Comparison of ENCODE assay signal across 8 cellular contexts in the genomic region with DNA sequence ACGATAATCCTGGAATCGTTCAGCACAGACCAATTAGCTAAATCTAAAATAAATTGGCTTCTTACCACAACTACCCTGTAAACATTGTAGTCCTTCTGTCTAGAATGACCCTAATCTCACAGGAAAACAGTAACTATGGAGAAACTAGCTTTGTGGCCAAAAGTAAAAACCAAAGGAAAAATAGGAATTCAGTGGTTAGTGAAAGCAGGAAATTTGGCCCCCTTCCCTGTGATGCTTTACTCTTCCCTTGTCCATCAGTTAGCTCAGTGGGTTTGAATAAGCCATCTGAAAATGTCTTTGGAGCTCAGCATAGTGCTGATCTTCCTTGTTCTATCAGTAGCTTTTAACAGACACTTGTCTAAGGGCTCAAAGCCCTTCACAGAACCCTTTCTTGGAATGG. TPM values are rescaled to one million over a fixed set of nuclear protein-coding genes. Genes with fewer than 3 reads are reported as not detected.
A peak's percentile ranks its signal among the peaks of the same experiment; 100 is the strongest.
DNase-seq lines count a peak whose midpoint lies in the region; ATAC-seq and TF ChIP-seq lines count a peak whose summit lies in the region.

No MANE protein-coding gene starts in this region.

- peak overlapping the region in 1 of 3 experiments; percentile 35; a peak in 1 of 7 replicates for H3K27ac Mint-ChIP-seq in H9

- no peaks in the 10 kb centered on the region for H3K27me3 Mint-ChIP-seq in H9 (ENCODE audit: low read depth)

- H3K9me3 ChIP-seq in A673 (ENCODE audit: low read depth, low read length, poor library complexity, severe bottlenecking) (no peaks in the 10 kb centered on the region), H9 (ENCODE audit: control insufficient read depth, low read depth, low read length) (no peaks in the 10 kb centered on the region), mesenchymal stem cell (ENCODE audit: control insufficient read depth, low read length) (no peaks in the 10 kb centered on the region)

- POLR2A ChIA-PET in A673 (lab: Charles Lee; ENCODE audit: low non-redundant PET), result interaction anchor here (0.7 kb wide), 1 partner anchor 467 kb away, joined by 3 read pairs; no protein-coding TSS in a partner anchor

- H3K4me3 Mint-ChIP-seq in H9, result peak overlapping the region; percentile 89 to 94

- H2BK15ac ChIP-seq in H9 (ENCODE audit: low read depth, low read length) (no peak overlapping the region), mesenchymal stem cell (ENCODE audit: low read depth, poor library complexity, severe bottlenecking) (no peak overlapping the region)

- peaks cover 8 to 25% (median 18%) of the 10 kb centered on the region in 3 experiments for H3K36me3 Mint-ChIP-seq in H9 (ENCODE audit: insufficient read depth in 1 of 3, low read depth in 3 of 3)

- H3K9ac ChIP-seq in H9 (ENCODE audit: extremely low read depth, insufficient read length, low read length) (no peak overlapping the region), mesenchymal stem cell (ENCODE audit: low read length) (peak overlapping the region; percentile 96)

- H3K79me2 ChIP-seq in H9 (ENCODE audit: insufficient read depth, low read length), result peaks cover 9% of the 10 kb centered on the region; the same call in 1 of the 2 replicates

- H3K27ac ChIP-seq in A673 (ENCODE audit: low read depth, low read length, poor library complexity, severe bottlenecking) (no peak overlapping the region), H9 (ENCODE audit: insufficient read length, low read depth, low read length) (no peak overlapping the region), mesenchymal stem cell (ENCODE audit: low read length, poor library complexity, severe bottlenecking) (no peak overlapping the region), foreskin keratinocyte (no peak overlapping the region)

- DNase-seq in A673 (ENCODE audit: low spot score) (no peak), H9 (no peak), astrocyte of the hippocampus (ENCODE audit: low read depth, low spot score) (peak; percentile 61), mesenchymal stem cell (peak; percentile 40), NCI-H2081 treated with DMSO at 0.1 percent for 48 hours (lab: John Stamatoyannopoulos, UW) (no peak), NCI-H1092 treated with DMSO at 0.1 percent for 48 hours (lab: John Stamatoyannopoulos, UW) (no peak), foreskin keratinocyte (no peak)
- DNase-seq in stimulated activated CD4-positive, alpha-beta T cell treated with anti-CD3 and anti-CD28 coated beads, Interleukin-4, amount 100 ng/mL, for 4 hours, result no peak

- no peak overlapping the region for H4K8ac ChIP-seq in H9 (replicated peaks; ENCODE audit: insufficient read length, low read depth, low read length)
- H4K8ac ChIP-seq in mesenchymal stem cell (ENCODE audit: low read length), result no peak overlapping the region

- H3K4me3 ChIP-seq in A673 (ENCODE audit: low read depth, low read length, poor library complexity, severe bottlenecking) (peak overlapping the region; percentile 97), mesenchymal stem cell (ENCODE audit: insufficient read depth in 1 of 2, low read depth in 1 of 2, low read length in 2 of 2) (peak overlapping the region in 1 of 2 experiments; percentile 92)

- H3K79me1 ChIP-seq in H9 (ENCODE audit: insufficient read depth, low read depth, low read length, poor library complexity, severe bottlenecking) (no peaks in the 10 kb centered on the region), mesenchymal stem cell (replicated peaks; ENCODE audit: low read length, poor library complexity, severe bottlenecking) (peaks cover 3% of the 10 kb centered on the region)

- CTCF ChIA-PET in A673 (lab: Charles Lee), result no interaction called here

- no peak overlapping the region for H2BK5ac ChIP-seq in H9 (ENCODE audit: insufficient read length, low read length)
- no peak overlapping the region for H2BK5ac ChIP-seq in mesenchymal stem cell (ENCODE audit: low read depth, low read length, poor library complexity, severe bottlenecking)

- H3K36me3 ChIP-seq in A673 (ENCODE audit: insufficient read depth, low read length, poor library complexity, severe bottlenecking), result peaks cover 9% of the 10 kb centered on the region
- H3K36me3 ChIP-seq in mesenchymal stem cell (ENCODE audit: control insufficient read depth in 1 of 2, insufficient read depth in 2 of 2, low read depth in 1 of 2, low read length in 2 of 2), result peaks cover 7 to 28% of the 10 kb centered on the region in 2 experiments

- H3K14ac ChIP-seq in H9 (ENCODE audit: insufficient read depth, low read length), result no peak overlapping the region
- no peak overlapping the region for H3K14ac ChIP-seq in mesenchymal stem cell (ENCODE audit: low read length in 2 of 2)

- WGBS in H9 (ENCODE audit: extremely low coverage, insufficient read length, low lambda C conversion rate), result no CpG with 5 or more reads among the region's 2 CpGs
- WGBS in mesenchymal stem cell, result 72% methylated on average over 2 of the region's 2 CpGs

- no peak overlapping the region for H3T11ph ChIP-seq in H9 (ENCODE audit: low read length)

- H2BK12ac ChIP-seq in H9 (ENCODE audit: insufficient read length, low read depth, low read length) (no peak overlapping the region), mesenchymal stem cell (ENCODE audit: low read length in 2 of 2) (no peak overlapping the region)

- intact Hi-C loops in A673 (cut with micrococcal nuclease; ENCODE audit: unreplicated experiment), result no loop called here

- ATAC-seq in foreskin keratinocyte, result no peak

- H3K9me3 Mint-ChIP-seq in H9, result peaks cover 2 to 3% of the 10 kb centered on the region in 2 experiments; a peak in 4 of 5 replicates

- H3K4me1 ChIP-seq in A673 (ENCODE audit: insufficient read depth, low read length, poor library complexity, severe bottlenecking), result peaks cover 4% of the 10 kb centered on the region
- no peaks in the 10 kb centered on the region for H3K4me1 ChIP-seq in H9 (ENCODE audit: insufficient read depth, low read length)
- peaks cover 3% of the 10 kb centered on the region for H3K4me1 ChIP-seq in mesenchymal stem cell (ENCODE audit: control insufficient read depth, insufficient read depth, low read depth, low read length)
- peaks cover 4% of the 10 kb centered on the region for H3K4me1 ChIP-seq in foreskin keratinocyte

- no peak overlapping the region for H2AK5ac ChIP-seq in H9 (ENCODE audit: insufficient read length, low read length)
- H2AK5ac ChIP-seq in mesenchymal stem cell (ENCODE audit: low read length, severe bottlenecking), result no peak overlapping the region

- no peak overlapping the region for H3K23ac ChIP-seq in H9 (ENCODE audit: insufficient read length, low read depth, low read length)
- no peak overlapping the region for H3K23ac ChIP-seq in mesenchymal stem cell (ENCODE audit: low read length in 2 of 2)

- H3K4ac ChIP-seq in H9 (ENCODE audit: low read depth, low read length), result no peak overlapping the region
- no peak overlapping the region for H3K4ac ChIP-seq in mesenchymal stem cell (ENCODE audit: low read depth in 1 of 2, low read length in 2 of 2)

- H4K91ac ChIP-seq in H9 (ENCODE audit: insufficient read length, low read depth, low read length) (no peak overlapping the region), mesenchymal stem cell (ENCODE audit: low read length) (no peak overlapping the region)

- H2BK120ac ChIP-seq in H9 (ENCODE audit: low read depth, low read length, poor library complexity, severe bottlenecking) (no peak overlapping the region), mesenchymal stem cell (ENCODE audit: low read depth, low read length) (no peak overlapping the region)

- H3K4me1 Mint-ChIP-seq in H9, result peaks cover 16 to 19% of the 10 kb centered on the region in 2 experiments

- no peak for TF ChIP-seq CTCF in A673 (conservative IDR thresholded peaks at IDR 0.05; ENCODE audit: low read depth, low read length)
- TF ChIP-seq CTCF in H9 (conservative IDR thresholded peaks at IDR 0.05), result no peak
- TF ChIP-seq CTCF in foreskin keratinocyte (conservative IDR thresholded peaks at IDR 0.05), result no peak

- no peaks in the 10 kb centered on the region for H4K20me1 ChIP-seq in H9 (ENCODE audit: control insufficient read depth, insufficient read depth, insufficient read length)

- H3K18ac ChIP-seq in H9 (ENCODE audit: insufficient read length, low read depth, low read length) (no peak overlapping the region), mesenchymal stem cell (ENCODE audit: low read depth in 1 of 2, low read length in 2 of 2) (no peak overlapping the region)

- H3K4me2 ChIP-seq in H9 (ENCODE audit: insufficient read depth, insufficient read length, low read length) (peak overlapping the region; percentile 64), mesenchymal stem cell (ENCODE audit: low read length, poor library complexity, severe bottlenecking) (peak overlapping the region; percentile 39)

- H4K5ac ChIP-seq in H9 (ENCODE audit: insufficient read length, low read depth, low read length), result no peak overlapping the region

- TSS peak; percentile 43 for BruUV-seq in A673 (replicated peaks; lab: Mats Ljungman, UMichigan)

- H3K27me3 ChIP-seq in A673 (replicated peaks; ENCODE audit: insufficient read depth, low read depth, low read length, poor library complexity), result no peaks in the 10 kb centered on the region
- no peaks in the 10 kb centered on the region for H3K27me3 ChIP-seq in H9 (ENCODE audit: insufficient read depth, low read length)
- no peaks in the 10 kb centered on the region for H3K27me3 ChIP-seq in mesenchymal stem cell (ENCODE audit: control insufficient read depth in 1 of 2, insufficient read depth in 1 of 2, low read length in 2 of 2)
- no peaks in the 10 kb centered on the region for H3K27me3 ChIP-seq in foreskin keratinocyte

- no peak overlapping the region for H3K56ac ChIP-seq in H9 (ENCODE audit: insufficient read length, low read depth, low read length)

- H3K23me2 ChIP-seq in H9 (ENCODE audit: insufficient read length, low read depth, low read length, poor library complexity, severe bottlenecking), result peaks cover 3% of the 10 kb centered on the region

- H2AFZ ChIP-seq in H9 (ENCODE audit: low read length) (no peak overlapping the region), mesenchymal stem cell (ENCODE audit: low read depth, low read length) (no peak overlapping the region)

- H2BK20ac ChIP-seq in H9 (ENCODE audit: low read depth, low read length, poor library complexity, severe bottlenecking), result no peak overlapping the region

RNA-seq across cellular contexts. Expression of a gene that starts 1.6 kb away (rescaled TPM):
- total RNA-seq in A673 (2021) (46.7 and 51.1 TPM in 2 replicates), H9 (2021) (55.5 and 55.6 TPM in 2 replicates), foreskin keratinocyte (47.0 and 51.7 TPM in 2 replicates)
- 37.8 TPM for polyA plus RNA-seq in mesenchymal stem cell (2013, experiment 1 of 2)
- 37.6 TPM for polyA plus RNA-seq in mesenchymal stem cell (2013, experiment 2 of 2)
- 15.5 and 18.9 TPM in 2 replicates for polyA plus RNA-seq in foreskin keratinocyte

Comparison
In these comparisons a context has a peak if more than half of its experiments do, and no peak if none do; other contexts are left out.
1. DNase-seq: peak in astrocyte of the hippocampus (single experiment) and mesenchymal stem cell (single experiment); none in A673 (single experiment), H9 (single experiment), stimulated activated CD4-positive, alpha-beta T cell treated with anti-CD3 and anti-CD28 coated beads, Interleukin-4, amount 100 ng/mL, for 4 hours (0 of 2), NCI-H2081 treated with DMSO at 0.1 percent for 48 hours (single experiment), NCI-H1092 treated with DMSO at 0.1 percent for 48 hours (single experiment) and foreskin keratinocyte (0 of 2).